In the genomic region with DNA sequence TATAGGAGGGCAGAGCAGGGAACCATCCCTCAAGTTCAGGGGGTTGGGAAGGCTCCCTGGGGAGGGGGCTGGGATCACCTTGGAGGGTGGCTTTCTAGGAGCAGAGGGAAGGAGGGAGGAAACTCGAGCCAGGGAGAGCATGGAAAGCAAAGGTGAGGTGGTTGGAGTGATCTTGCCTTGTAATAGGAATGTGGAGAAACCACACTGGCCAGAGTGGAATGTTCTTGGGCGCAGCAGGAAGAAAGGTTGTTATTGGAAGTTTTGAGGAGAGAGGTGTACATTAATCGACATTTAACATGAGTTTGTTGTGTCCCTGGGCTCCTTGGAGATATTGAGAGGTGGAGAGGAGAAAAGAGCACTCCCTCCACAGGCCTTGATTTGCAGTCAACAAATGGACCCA, we compare ENCODE assay signal across 15 cellular contexts.
"Had no signal": no experiment of that assay in that cellular context is flagged by ENCODE, and none has a peak within 500 bp of the region (broad histone marks: within the 10 kb centered on the region; RNA-seq: fewer than 3 reads in every experiment).

No MANE protein-coding gene starts in this region.

- H3K27me3 ChIP-seq: body of pancreas, gastroesophageal sphincter, tibial artery had no signal

- H3K4me1 Mint-ChIP-seq: activated CD4-positive, alpha-beta T cell treated with anti-CD3 and anti-CD28 coated beads for 36 hours had no signal

- H3K36me3 Mint-ChIP-seq: natural killer cell treated with Interleukin-12 subunit alpha and Interleukin-12 subunit beta and Interleukin-15 and Interleukin-18, amount 100 ng/mL, for 72 hours had no signal

- H3K27ac Mint-ChIP-seq: activated CD4-positive, alpha-beta T cell treated with anti-CD3 and anti-CD28 coated beads for 36 hours; activated CD8-positive, alpha-beta T cell treated with anti-CD3 and anti-CD28 coated beads, Interleukin-2, amount 10 ng/mL, durations not matched to agents 7 days and 5 days; activated naive CD8-positive, alpha-beta T cell treated with anti-CD3 and anti-CD28 coated beads, Interleukin-2, amount 50 U/mL, for 24 hours; effector memory CD8-positive, alpha-beta T cell; memory B cell; natural killer cell treated with Interleukin-12 subunit alpha and Interleukin-12 subunit beta and Interleukin-15 and Interleukin-18, amount 100 ng/mL, for 72 hours had no signal

- H3K27ac ChIP-seq: body of pancreas, gastroesophageal sphincter, tibial artery, VCaP had no signal

- H3K4me3 Mint-ChIP-seq: activated CD4-positive, alpha-beta T cell treated with anti-CD3 and anti-CD28 coated beads for 36 hours; activated CD8-positive, alpha-beta T cell treated with anti-CD3 and anti-CD28 coated beads, Interleukin-2, amount 10 ng/mL, durations not matched to agents 7 days and 5 days; activated naive CD8-positive, alpha-beta T cell treated with anti-CD3 and anti-CD28 coated beads, Interleukin-2, amount 50 U/mL, for 24 hours; effector memory CD8-positive, alpha-beta T cell; memory B cell; natural killer cell treated with Interleukin-12 subunit alpha and Interleukin-12 subunit beta and Interleukin-15 and Interleukin-18, amount 100 ng/mL, for 72 hours had no signal

- H3K27me3 Mint-ChIP-seq: activated CD4-positive, alpha-beta T cell treated with anti-CD3 and anti-CD28 coated beads for 36 hours; activated naive CD8-positive, alpha-beta T cell treated with anti-CD3 and anti-CD28 coated beads, Interleukin-2, amount 50 U/mL, for 24 hours; effector memory CD8-positive, alpha-beta T cell; memory B cell; natural killer cell treated with Interleukin-12 subunit alpha and Interleukin-12 subunit beta and Interleukin-15 and Interleukin-18, amount 100 ng/mL, for 72 hours had no signal

- H3K9me3 Mint-ChIP-seq: activated naive CD8-positive, alpha-beta T cell treated with anti-CD3 and anti-CD28 coated beads, Interleukin-2, amount 50 U/mL, for 24 hours; effector memory CD8-positive, alpha-beta T cell; memory B cell; natural killer cell treated with Interleukin-12 subunit alpha and Interleukin-12 subunit beta and Interleukin-15 and Interleukin-18, amount 100 ng/mL, for 72 hours had no signal

- H3K9me3 ChIP-seq: body of pancreas, gastroesophageal sphincter, tibial artery had no signal

- H3K4me3 ChIP-seq: body of pancreas, gastroesophageal sphincter, tibial artery had no signal

- H3K36me3 ChIP-seq: gastroesophageal sphincter, tibial artery had no signal

- DNase-seq: activated CD4-positive, alpha-beta T cell treated with anti-CD3 and anti-CD28 coated beads for 36 hours; activated CD8-positive, alpha-beta memory T cell treated with anti-CD3 and anti-CD28 coated beads, Interleukin-2, amount 50 U/mL, for 48 hours; activated CD8-positive, alpha-beta T cell treated with anti-CD3 and anti-CD28 coated beads, Interleukin-2, amount 10 ng/mL, durations not matched to agents 7 days and 5 days; activated naive CD4-positive, alpha-beta T cell; activated naive CD8-positive, alpha-beta T cell treated with anti-CD3 and anti-CD28 coated beads, Interleukin-2, amount 50 U/mL, for 24 hours; body of pancreas; effector memory CD8-positive, alpha-beta T cell; hippocampal formation; stimulated activated CD4-positive, alpha-beta T cell treated with anti-CD3 and anti-CD28 coated beads, Interleukin-15, amount 100 ng/mL, for 24 hours; T-helper 9 cell; tibial artery had no signal

- ATAC-seq: activated CD4-positive, alpha-beta T cell treated with anti-CD3 and anti-CD28 coated beads for 36 hours; activated CD8-positive, alpha-beta T cell treated with anti-CD3 and anti-CD28 coated beads, Interleukin-2, amount 10 ng/mL, durations not matched to agents 7 days and 5 days; activated naive CD8-positive, alpha-beta T cell treated with anti-CD3 and anti-CD28 coated beads, Interleukin-2, amount 50 U/mL, for 24 hours; body of pancreas; effector memory CD8-positive, alpha-beta T cell; gastroesophageal sphincter; natural killer cell treated with Interleukin-12 subunit alpha and Interleukin-12 subunit beta and Interleukin-15 and Interleukin-18, amount 100 ng/mL, for 72 hours had no signal
